ENCODE assay signal across 10 cellular contexts in the genomic region with DNA sequence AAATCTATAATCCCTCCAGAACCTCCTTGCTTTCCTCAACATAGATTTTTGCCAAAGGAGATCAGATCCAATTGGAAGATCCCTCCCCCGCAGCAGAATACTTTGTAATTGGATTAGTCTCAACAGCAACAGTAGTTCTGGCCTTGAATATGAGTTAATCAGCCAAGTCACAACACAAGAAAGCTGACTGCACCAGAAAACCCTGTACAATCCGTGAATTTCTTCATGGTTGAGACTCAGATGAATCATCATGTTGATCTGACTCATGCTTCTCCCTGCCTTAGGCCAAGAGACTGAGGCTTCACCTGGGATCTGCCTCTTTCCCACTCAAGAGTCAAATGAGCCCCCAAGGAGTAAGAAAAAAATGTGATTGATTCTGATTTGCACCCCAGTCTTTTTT. TPM values are rescaled to one million over a fixed set of nuclear protein-coding genes. Genes with fewer than 3 reads are reported as not detected.
DNase-seq lines count a peak whose midpoint lies in the region; FAIRE-seq and TF ChIP-seq lines count a peak whose summit lies in the region.
"Had no signal": no experiment of that assay in that cellular context is flagged by ENCODE, and none has a peak within 500 bp of the region (broad histone marks: within the 10 kb centered on the region; RNA-seq: fewer than 3 reads in every experiment).

No MANE protein-coding gene starts in this region.

- H3K4me2 ChIP-seq in fibroblast of lung (ENCODE audit: extremely low read depth, insufficient read depth, low read length) = peak overlapping the region; percentile 34

- no peaks in the 10 kb centered on the region for H3K36me3 ChIP-seq in fibroblast of lung (ENCODE audit: control insufficient read depth, insufficient read depth, low read length)

- peak; percentile 83 for FAIRE-seq in urothelium cell line (lab: Jason Lieb, UNC)
- FAIRE-seq: islet of Langerhans had no signal

- peaks cover 6% of the 10 kb centered on the region for H3K4me1 ChIP-seq in fibroblast of lung (ENCODE audit: control insufficient read depth, extremely low read depth, insufficient read depth, low read length)

- H3K79me2 ChIP-seq in fibroblast of lung (ENCODE audit: control insufficient read depth, insufficient read depth, low read length) = peaks cover 14% of the 10 kb centered on the region

- H3K4me3 ChIP-seq in fibroblast of lung (replicated peaks in 1 of 4; ENCODE audit: control extremely low read depth in 1 of 4, insufficient read depth in 1 of 4, low read depth in 3 of 4, low read length in 4 of 4) = no peak overlapping the region

- no peaks in the 10 kb centered on the region for H3K27me3 ChIP-seq in fibroblast of lung (ENCODE audit: control insufficient read depth, insufficient read depth, low read length)

- no peaks in the 10 kb centered on the region for H4K20me1 ChIP-seq in fibroblast of lung (ENCODE audit: control insufficient read depth, extremely low read depth, insufficient read depth, low read length)

- DNase-seq in DMS53 (lab: John Stamatoyannopoulos, UW) (peak; percentile 9), DMS53 treated with DMSO at 0.1 percent for 48 hours (lab: John Stamatoyannopoulos, UW; ENCODE audit: unreplicated experiment) (no peak), fibroblast of lung (ENCODE audit: low read depth in 2 of 2) (peak; percentile 91 to 97), urothelium cell line (ENCODE audit: low spot score) (peak; percentile 95), iPS-NIHi11 (ENCODE audit: low spot score) (no peak), NCI-H510A treated with DMSO at 0.1 percent for 48 hours (lab: John Stamatoyannopoulos, UW) (no peak)
- DNase-seq: activated CD4-positive, alpha-beta memory T cell treated with anti-CD3 and anti-CD28 coated beads, Interleukin-2, amount 10 ng/mL, durations not matched to agents 7 days and 5 days; KG1 had no signal

- no peak overlapping the region for H2AFZ ChIP-seq in fibroblast of lung (ENCODE audit: low read length)

- no peak for TF ChIP-seq CTCF in fibroblast of lung (conservative IDR thresholded peaks at IDR 0.05 in 1 of 2, IDR thresholded peaks at IDR 0.05 in 1 of 2; ENCODE audit: low read depth in 1 of 2, low read length in 2 of 2)

- no peak overlapping the region for H3K9ac ChIP-seq in fibroblast of lung (ENCODE audit: insufficient read depth, low read length)

- no peaks in the 10 kb centered on the region for H3K9me3 ChIP-seq in fibroblast of lung (ENCODE audit: control insufficient read depth, insufficient read depth, low read depth, low read length)

- no peak overlapping the region for H3K27ac ChIP-seq in fibroblast of lung (ENCODE audit: insufficient read depth, low read length)
- H3K27ac ChIP-seq: 22Rv1 had no signal

RNA-seq across cellular contexts. Expression of gene METTL17, which starts 3.0 kb away (rescaled TPM):
- 28.4 and 31.6 TPM in 2 replicates for total RNA-seq in fibroblast of lung
- polyA plus RNA-seq in fibroblast of lung = 47.7 and 48.5 TPM in 2 replicates
- 22.8 and 29.5 TPM in 2 replicates for polyA plus RNA-seq in fibroblast of lung (2012)
- 16.9 and 28.0 TPM in 2 replicates for polyA minus RNA-seq in fibroblast of lung (ENCODE audit: low replicate concordance)

RNA-seq across cellular contexts. Expression of gene SLC39A2, which starts 12.3 kb away (rescaled TPM):
- 0.17 and 0.26 TPM in 2 replicates for total RNA-seq in fibroblast of lung
- not detected in 2 replicates for polyA plus RNA-seq in fibroblast of lung
- not detected in 2 replicates for polyA plus RNA-seq in fibroblast of lung (2012)
- not detected in 2 replicates for polyA minus RNA-seq in fibroblast of lung (ENCODE audit: low replicate concordance)
- total RNA-seq: activated CD4-positive, alpha-beta memory T cell treated with anti-CD3 and anti-CD28 coated beads, Interleukin-2, amount 10 ng/mL, durations not matched to agents 7 days and 5 days had no signal

RNA-seq across cellular contexts. Expression of gene RNASE2, which starts 31.5 kb away (rescaled TPM):
- not detected in 2 replicates for total RNA-seq in fibroblast of lung
- not detected in 2 replicates for polyA plus RNA-seq in fibroblast of lung
- polyA plus RNA-seq in fibroblast of lung (2012) = not detected in 2 replicates
- polyA minus RNA-seq in fibroblast of lung (ENCODE audit: low replicate concordance) = not detected in 2 replicates
- total RNA-seq: activated CD4-positive, alpha-beta memory T cell treated with anti-CD3 and anti-CD28 coated beads, Interleukin-2, amount 10 ng/mL, durations not matched to agents 7 days and 5 days had no signal

RNA-seq across cellular contexts. Expression of gene NDRG2, which starts 38.0 kb away (rescaled TPM):
- 0.50 and 1.8 TPM in 2 replicates for total RNA-seq in fibroblast of lung
- polyA plus RNA-seq in fibroblast of lung = 0.32 and 0.34 TPM in 2 replicates
- polyA plus RNA-seq in fibroblast of lung (2012) = 0.14 and 0.17 TPM in 2 replicates
- polyA minus RNA-seq in fibroblast of lung (ENCODE audit: low replicate concordance) = not detected in 2 replicates

RNA-seq across cellular contexts. Expression of gene TPPP2, which starts 43.2 kb away (rescaled TPM):
- total RNA-seq in fibroblast of lung = not detected in 2 replicates
- not detected in 2 replicates for polyA plus RNA-seq in fibroblast of lung
- polyA plus RNA-seq in fibroblast of lung (2012) = not detected in 2 replicates
- polyA minus RNA-seq in fibroblast of lung (ENCODE audit: low replicate concordance) = not detected in 2 replicates
- total RNA-seq: activated CD4-positive, alpha-beta memory T cell treated with anti-CD3 and anti-CD28 coated beads, Interleukin-2, amount 10 ng/mL, durations not matched to agents 7 days and 5 days had no signal

Comparison
In these comparisons a context has a peak if more than half of its experiments do, and no peak if none do; other contexts are left out.
1. DNase-seq: peak in DMS53 (single experiment), fibroblast of lung (2 of 2) and urothelium cell line (single experiment); none in DMS53 treated with DMSO at 0.1 percent for 48 hours (single experiment), iPS-NIHi11 (single experiment) and NCI-H510A treated with DMSO at 0.1 percent for 48 hours (single experiment).